Comparison of ENCODE assay signal across 13 cellular contexts in the genomic region with DNA sequence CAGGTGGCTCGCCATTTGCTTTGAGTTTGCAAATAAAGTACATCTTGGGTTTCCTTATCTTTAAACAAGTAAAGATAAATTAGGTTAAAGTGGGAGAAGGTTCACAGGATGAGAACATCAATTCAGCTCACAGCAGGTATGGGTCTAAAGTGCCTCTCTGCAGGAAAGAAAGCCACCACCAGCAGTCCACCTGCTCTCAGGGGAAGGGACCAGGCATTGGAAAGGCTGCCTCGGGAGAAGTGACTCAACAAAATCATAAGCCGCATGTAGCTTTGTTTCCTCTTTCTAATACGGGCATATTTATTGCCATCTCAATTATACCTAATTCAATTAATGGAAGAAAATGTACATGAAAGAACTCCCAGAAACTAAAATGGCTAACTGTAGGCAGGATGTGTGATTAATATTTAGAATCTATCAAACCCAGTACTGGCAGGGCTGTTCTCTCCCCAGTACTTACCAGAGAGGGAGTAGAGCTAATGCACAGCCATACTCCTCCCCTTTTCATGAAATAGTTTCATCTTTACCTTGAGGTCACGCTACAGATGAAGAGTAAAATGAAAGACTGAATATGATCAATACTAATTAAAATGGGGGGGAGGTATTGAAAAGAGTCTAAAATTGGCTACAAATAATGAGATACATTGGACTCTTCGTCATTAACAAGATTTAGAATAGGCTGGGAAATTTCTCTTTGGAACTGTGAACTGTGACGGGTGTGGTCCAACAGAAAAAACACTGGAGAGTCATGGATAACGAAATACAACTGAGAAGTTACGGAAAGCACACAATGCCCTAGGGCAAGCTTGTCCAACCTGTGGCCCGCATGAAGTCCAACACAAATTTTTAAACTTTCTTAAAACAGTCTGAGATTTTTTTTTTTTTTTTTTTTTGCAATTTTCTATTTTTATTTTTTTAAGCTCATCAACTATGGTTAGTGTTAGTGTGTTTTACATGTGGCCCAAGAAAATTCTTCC. TPM values are rescaled to one million over a fixed set of nuclear protein-coding genes. Genes with fewer than 3 reads are reported as not detected.
DNase-seq lines count a peak whose midpoint lies in the region; ATAC-seq and TF ChIP-seq lines count a peak whose summit lies in the region.
"Had no signal": no experiment of that assay in that cellular context is flagged by ENCODE, and none has a peak within 500 bp of the region (broad histone marks: within the 10 kb centered on the region; RNA-seq: fewer than 3 reads in every experiment).

No MANE protein-coding gene starts in this region.

- no peaks in the 10 kb centered on the region for H3K27me3 Mint-ChIP-seq in activated CD4-positive, alpha-beta memory T cell treated with anti-CD3 and anti-CD28 coated beads, Interleukin-2, amount 10 ng/mL, durations not matched to agents 7 days and 5 days
- no peaks in the 10 kb centered on the region for H3K27me3 Mint-ChIP-seq in natural killer cell (ENCODE audit: low read depth in 2 of 2)

- H3K9me3 ChIP-seq in HEK293 (ENCODE audit: control insufficient read depth, insufficient read depth, low read depth, low read length) = no peaks in the 10 kb centered on the region
- H3K9me3 ChIP-seq: ascending aorta had no signal

- peaks cover 58% of the 10 kb centered on the region for H3K4me1 Mint-ChIP-seq in activated CD4-positive, alpha-beta memory T cell treated with anti-CD3 and anti-CD28 coated beads, Interleukin-2, amount 10 ng/mL, durations not matched to agents 7 days and 5 days
- H3K4me1 Mint-ChIP-seq in natural killer cell = peaks cover 80 to 85% of the 10 kb centered on the region in 2 donors

- H3K4me3 ChIP-seq in HEK293 (ENCODE audit: low read depth, low read length) = no peak overlapping the region
- H3K4me3 ChIP-seq: ascending aorta, skin epidermis had no signal

- in situ Hi-C loops in GM13977 (cut with MboI; ENCODE audit: low pct_unique_long_range_greater_than_20kb, low sequenced_read_pairs, unreplicated experiment) = no loop called here

- H3K4me1 ChIP-seq in HEK293 (ENCODE audit: control insufficient read depth, insufficient read depth, low read length) = peaks cover 6% of the 10 kb centered on the region; the same call in 1 of the 2 replicates

- POLR2A ChIA-PET in HEK293 (lab: Yijun Ruan, JAX) = interaction anchor here (0.7 kb wide), 1 partner anchor 505 kb away, joined by 3 read pairs; no protein-coding TSS in a partner anchor
- POLR2A ChIA-PET in activated CD4-positive, alpha-beta memory T cell treated with anti-CD3 and anti-CD28 coated beads, Interleukin-2, amount 10 ng/mL, durations not matched to agents 7 days and 5 days (lab: Charles Lee) = interaction anchor here (0.7 to 9.1 kb wide), 8 partner anchors 11 to 189 kb away, joined by 3 to 56 read pairs (median 4); partner anchors contain the start of gene CDC42EP3

- no peak for ATAC-seq in natural killer cell
- ATAC-seq in GM18511 (IDR thresholded peaks at IDR 0.05; ENCODE audit: unreplicated experiment) = no peak

- peaks cover 80% of the 10 kb centered on the region for H3K36me3 Mint-ChIP-seq in activated CD4-positive, alpha-beta memory T cell treated with anti-CD3 and anti-CD28 coated beads, Interleukin-2, amount 10 ng/mL, durations not matched to agents 7 days and 5 days (ENCODE audit: low read depth)
- peaks cover 28% of the 10 kb centered on the region for H3K36me3 Mint-ChIP-seq in natural killer cell

- peak overlapping the region; percentile 8 for H3K27ac Mint-ChIP-seq in activated CD4-positive, alpha-beta memory T cell treated with anti-CD3 and anti-CD28 coated beads, Interleukin-2, amount 10 ng/mL, durations not matched to agents 7 days and 5 days
- H3K27ac Mint-ChIP-seq in natural killer cell = peak overlapping the region; percentile 91 to 96
- H3K27ac Mint-ChIP-seq: T-helper 1 cell treated with Interleukin-12 subunit alpha and Interleukin-12 subunit beta and Interleukin-4 antibody, amounts not matched to agents 30 μg/mL and 1 μg/mL, for 36 hours had no signal

- TF ChIP-seq CTCF in HEK293 (tag by site-specific recombination; IDR thresholded peaks at IDR 0.05) (no peak), natural killer cell (IDR thresholded peaks at IDR 0.05) (no peak), GM13977 (IDR thresholded peaks at IDR 0.05; ENCODE audit: extremely low read depth, insufficient read depth, missing control alignments) (no peak)

- CTCF ChIA-PET in HEK293 (lab: Yijun Ruan, JAX) = interaction anchor here (0.7 to 1.6 kb wide), 2 partner anchors 189 to 304 kb away, joined by 4 to 5 read pairs; no protein-coding TSS in a partner anchor
- CTCF ChIA-PET in activated CD4-positive, alpha-beta memory T cell treated with anti-CD3 and anti-CD28 coated beads, Interleukin-2, amount 10 ng/mL, durations not matched to agents 7 days and 5 days (lab: Charles Lee) = interaction anchor here (0.6 to 2.6 kb wide), 8 partner anchors 10 to 1794 kb away, joined by 3 to 10 read pairs (median 3); partner anchors contain the start of gene MAP4K3

- H3K9me3 Mint-ChIP-seq in activated CD4-positive, alpha-beta memory T cell treated with anti-CD3 and anti-CD28 coated beads, Interleukin-2, amount 10 ng/mL, durations not matched to agents 7 days and 5 days = peaks cover 7% of the 10 kb centered on the region
- H3K9me3 Mint-ChIP-seq in natural killer cell = no peaks in the 10 kb centered on the region

- no peak overlapping the region for H3K4me3 Mint-ChIP-seq in activated CD4-positive, alpha-beta memory T cell treated with anti-CD3 and anti-CD28 coated beads, Interleukin-2, amount 10 ng/mL, durations not matched to agents 7 days and 5 days
- H3K4me3 Mint-ChIP-seq in natural killer cell = peak overlapping the region; percentile 70
- H3K4me3 Mint-ChIP-seq: T-helper 1 cell treated with Interleukin-12 subunit alpha and Interleukin-12 subunit beta and Interleukin-4 antibody, amounts not matched to agents 30 μg/mL and 1 μg/mL, for 36 hours had no signal

- intact Hi-C loops in natural killer cell (cut with micrococcal nuclease) = no loop called here

- H3K27ac ChIP-seq in HEK293 (ENCODE audit: extremely low read depth, low read depth, low read length) = no peak overlapping the region
- H3K27ac ChIP-seq: epithelial cell of prostate had no signal

- peaks cover 0 to 33% of the 10 kb centered on the region in 2 experiments; a peak in 1 of 3 replicates for H3K36me3 ChIP-seq in HEK293 (ENCODE audit: control insufficient read depth in 2 of 2, insufficient read depth in 1 of 2, low read length in 2 of 2)

- DNase-seq in CD1c-positive myeloid dendritic cell (ENCODE audit: extremely low spot score) (peak; percentile 45), natural killer cell (no peak), GM19238 (ENCODE audit: insufficient read length, low spot score) (no peak), GM13977 (ENCODE audit: low spot score) (no peak)
- no peak for DNase-seq in activated CD4-positive, alpha-beta memory T cell treated with anti-CD3 and anti-CD28 coated beads, Interleukin-2, amount 10 ng/mL, durations not matched to agents 7 days and 5 days
- DNase-seq: DMS 273 treated with DMSO at 0.1 percent for 48 hours, OCI-M1 had no signal

TF ChIP-seq in HEK293, 187 proteins besides CTCF, POLR2A, EP300 and RAD21:
- TF ChIP-seq PRDM1 (tag by site-specific recombination; IDR thresholded peaks at IDR 0.05) = no peak
- TF ChIP-seq ZBTB48 (tag by site-specific recombination; IDR thresholded peaks at IDR 0.05) = no peak
- TF ChIP-seq ZIC2 (tag by site-specific recombination; IDR thresholded peaks at IDR 0.05) = peak; percentile 72
- 0 out of 2 replicates have a peak, but pooled peaks have one; percentile 35 for TF ChIP-seq ZNF362 (tag by site-specific recombination; IDR thresholded peaks at IDR 0.05)
- no peak for TF ChIP-seq ZNF223 (tag by site-specific recombination; IDR thresholded peaks at IDR 0.05)

RNA-seq across cellular contexts. Expression of gene CDC42EP3, which starts 28.1 kb away (rescaled TPM):
- 10 to 100 TPM; 51.1 to 52.2 TPM for total RNA-seq in activated CD4-positive, alpha-beta memory T cell treated with anti-CD3 and anti-CD28 coated beads, Interleukin-2, amount 10 ng/mL, durations not matched to agents 7 days and 5 days
- total RNA-seq in natural killer cell = 100 to 1,000 TPM in 1 of 3 donors, 10 to 100 TPM in 2; 73.9 to 105 (median 84.6) TPM
